ENCODE assay signal across 17 cellular contexts in the genomic region with DNA sequence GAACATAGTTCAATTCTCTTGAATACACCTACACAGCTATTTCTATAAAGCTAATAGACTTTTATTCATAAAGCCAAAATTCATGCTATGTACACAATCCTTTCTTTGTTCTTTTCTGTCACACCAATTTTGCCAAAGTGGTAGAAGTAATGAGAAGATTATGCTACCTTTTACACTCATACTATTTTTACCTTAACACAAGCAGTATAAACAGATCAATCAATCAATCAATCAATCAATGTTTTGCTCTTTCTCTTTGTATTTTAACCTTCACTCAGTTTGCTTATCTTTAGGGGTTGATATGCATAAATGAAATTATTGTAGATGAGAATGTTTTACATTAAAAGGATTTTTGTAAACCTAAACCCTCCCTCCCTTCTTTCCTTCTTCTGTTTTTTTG.
DNase-seq lines count a peak whose midpoint lies in the region; TF ChIP-seq lines count a peak whose summit lies in the region.
"Had no signal": no experiment of that assay in that cellular context is flagged by ENCODE, and none has a peak within 500 bp of the region (broad histone marks: within the 10 kb centered on the region; RNA-seq: fewer than 3 reads in every experiment).

No MANE protein-coding gene starts in this region.

- peak overlapping the region; percentile 9; the same call in 1 of the 2 replicates for H3K27ac ChIP-seq in WERI-Rb-1
- no peak overlapping the region for H3K27ac ChIP-seq in neural cell (ENCODE audit: low read length)
- no peak overlapping the region for H3K27ac ChIP-seq in esophagus muscularis mucosa (replicated peaks in 1 of 4)
- H3K27ac ChIP-seq in caudate nucleus (ENCODE audit: low read depth, low read length) = no peak overlapping the region
- H3K27ac ChIP-seq: 22Rv1; A549; BLaER1 treated with 17β-estradiol and CSF1 and Interleukin-3, amounts not matched to agents 10 nM and 100 nM; C4-2B had no signal

- TF ChIP-seq CTCF in WERI-Rb-1 (IDR thresholded peaks at IDR 0.05; ENCODE audit: low read depth, low read length) (no peak), neural cell (IDR thresholded peaks at IDR 0.05; ENCODE audit: poor library complexity, severe bottlenecking) (no peak), esophagus muscularis mucosa (IDR thresholded peaks at IDR 0.05) (no peak)

- H3K36me3 ChIP-seq in WERI-Rb-1 = no peaks in the 10 kb centered on the region
- H3K36me3 ChIP-seq in neural cell (ENCODE audit: insufficient read depth, low read length) = no peaks in the 10 kb centered on the region
- no peaks in the 10 kb centered on the region for H3K36me3 ChIP-seq in esophagus muscularis mucosa
- H3K36me3 ChIP-seq: BLaER1 treated with 17β-estradiol and CSF1 and Interleukin-3, amounts not matched to agents 10 nM and 100 nM had no signal

- H3K4me1 ChIP-seq in esophagus muscularis mucosa = no peaks in the 10 kb centered on the region
- H3K4me1 ChIP-seq: A549; BLaER1 treated with 17β-estradiol and CSF1 and Interleukin-3, amounts not matched to agents 10 nM and 100 nM had no signal

- no peaks in the 10 kb centered on the region for H3K9me3 ChIP-seq in WERI-Rb-1 (ENCODE audit: severe bottlenecking)
- H3K9me3 ChIP-seq in neural cell (ENCODE audit: low read length) = no peaks in the 10 kb centered on the region
- H3K9me3 ChIP-seq in esophagus muscularis mucosa = no peaks in the 10 kb centered on the region
- H3K9me3 ChIP-seq: A549; BLaER1 treated with 17β-estradiol and CSF1 and Interleukin-3, amounts not matched to agents 10 nM and 100 nM; Caco-2 had no signal

- POLR2A ChIA-PET in HEK293T (lab: Yijun Ruan, JAX) = no interaction called here

- intact Hi-C loops in esophagus muscularis mucosa (cut with DNase I) = no loop called here

- DNase-seq in HEK293T (ENCODE audit: extremely low spot score) = no peak
- no peak for DNase-seq in WERI-Rb-1
- DNase-seq in esophagus muscularis mucosa (ENCODE audit: extremely low spot score) = no peak
- no peak for DNase-seq in caudate nucleus (lab: John Stamatoyannopoulos, UW)
- no peak for DNase-seq in globus pallidus (ENCODE audit: low spot score)
- DNase-seq: AML-193; Caco-2; Calu3; CD4-positive, alpha-beta T cell; CD8-positive, alpha-beta T cell; DMS79 treated with DMSO at 0.1 percent for 48 hours; GF-D8 had no signal

- CTCF ChIA-PET in HEK293T (lab: Yijun Ruan, JAX) = no interaction called here

- H3K9me2 ChIP-seq in neural cell (ENCODE audit: insufficient read depth, low read length) = no peaks in the 10 kb centered on the region

- H4K20me1 ChIP-seq in neural cell (ENCODE audit: insufficient read depth) = no peaks in the 10 kb centered on the region
- H4K20me1 ChIP-seq: BLaER1 treated with 17β-estradiol and CSF1 and Interleukin-3, amounts not matched to agents 10 nM and 100 nM had no signal

- TF ChIP-seq RAD21 in neural cell (conservative IDR thresholded peaks at IDR 0.05) = no peak

- no peak overlapping the region for H3K9ac ChIP-seq in neural cell (ENCODE audit: low read length)
- H3K9ac ChIP-seq: BLaER1 treated with 17β-estradiol and CSF1 and Interleukin-3, amounts not matched to agents 10 nM and 100 nM had no signal

- TF ChIP-seq POLR2A in esophagus muscularis mucosa (IDR thresholded peaks at IDR 0.05; ENCODE audit: low read depth) = no peak

- no peaks in the 10 kb centered on the region for H3F3A ChIP-seq in neural cell (ENCODE audit: insufficient read depth, low read length, poor library complexity, severe bottlenecking)

- no peak overlapping the region for H2AFZ ChIP-seq in neural cell (ENCODE audit: low read depth, low read length)

- H3K4me2 ChIP-seq in neural cell (ENCODE audit: low read length) = no peak overlapping the region
- H3K4me2 ChIP-seq: A549; BLaER1 treated with 17β-estradiol and CSF1 and Interleukin-3, amounts not matched to agents 10 nM and 100 nM had no signal

- H3K4me3 ChIP-seq in WERI-Rb-1 (ENCODE audit: low read depth, low read length) (peak overlapping the region; percentile 9; the same call in 1 of the 2 replicates), neural cell (ENCODE audit: low read length) (no peak overlapping the region), esophagus muscularis mucosa (no peak overlapping the region)
- H3K4me3 ChIP-seq: A549; BLaER1 treated with 17β-estradiol and CSF1 and Interleukin-3, amounts not matched to agents 10 nM and 100 nM had no signal

- H3K27me3 ChIP-seq in WERI-Rb-1 (ENCODE audit: insufficient read depth, low read depth, severe bottlenecking) (no peaks in the 10 kb centered on the region), neural cell (ENCODE audit: insufficient read depth, low read depth, low read length) (no peaks in the 10 kb centered on the region), esophagus muscularis mucosa (no peaks in the 10 kb centered on the region)
- H3K27me3 ChIP-seq: BLaER1 treated with 17β-estradiol and CSF1 and Interleukin-3, amounts not matched to agents 10 nM and 100 nM had no signal

- H3K79me2 ChIP-seq in neural cell (replicated peaks; ENCODE audit: insufficient read depth, low read length) = no peaks in the 10 kb centered on the region

- TF ChIP-seq EP300 in neural cell (conservative IDR thresholded peaks at IDR 0.05; ENCODE audit: poor library complexity, severe bottlenecking) (peak; percentile 93), esophagus muscularis mucosa (IDR thresholded peaks at IDR 0.05) (no peak)

TF ChIP-seq in HEK293T, 16 proteins besides CTCF, POLR2A, EP300 and RAD21:
- no peak for TF ChIP-seq FOXM1 (IDR thresholded peaks at IDR 0.05; ENCODE audit: borderline replicate concordance)
- TF ChIP-seq CTBP1 (IDR thresholded peaks at IDR 0.05; ENCODE audit: borderline replicate concordance) = no peak
- TF ChIP-seq LEF1 (IDR thresholded peaks at IDR 0.05; ENCODE audit: borderline replicate concordance) = no peak
- TF ChIP-seq, protein P1, sequence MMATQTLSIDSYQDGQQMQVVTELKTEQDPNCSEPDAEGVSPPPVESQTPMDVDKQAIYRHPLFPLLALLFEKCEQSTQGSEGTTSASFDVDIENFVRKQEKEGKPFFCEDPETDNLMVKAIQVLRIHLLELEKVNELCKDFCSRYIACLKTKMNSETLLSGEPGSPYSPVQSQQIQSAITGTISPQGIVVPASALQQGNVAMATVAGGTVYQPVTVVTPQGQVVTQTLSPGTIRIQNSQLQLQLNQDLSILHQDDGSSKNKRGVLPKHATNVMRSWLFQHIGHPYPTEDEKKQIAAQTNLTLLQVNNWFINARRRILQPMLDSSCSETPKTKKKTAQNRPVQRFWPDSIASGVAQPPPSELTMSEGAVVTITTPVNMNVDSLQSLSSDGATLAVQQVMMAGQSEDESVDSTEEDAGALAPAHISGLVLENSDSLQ (IDR thresholded peaks at IDR 0.05) = peak; percentile 19; the same call in 1 of the 2 replicates
- TF ChIP-seq FOXK2 (IDR thresholded peaks at IDR 0.05) = no peak

TF ChIP-seq in neural cell, 6 proteins besides CTCF, POLR2A, EP300 and RAD21:
- TF ChIP-seq, protein P2, sequence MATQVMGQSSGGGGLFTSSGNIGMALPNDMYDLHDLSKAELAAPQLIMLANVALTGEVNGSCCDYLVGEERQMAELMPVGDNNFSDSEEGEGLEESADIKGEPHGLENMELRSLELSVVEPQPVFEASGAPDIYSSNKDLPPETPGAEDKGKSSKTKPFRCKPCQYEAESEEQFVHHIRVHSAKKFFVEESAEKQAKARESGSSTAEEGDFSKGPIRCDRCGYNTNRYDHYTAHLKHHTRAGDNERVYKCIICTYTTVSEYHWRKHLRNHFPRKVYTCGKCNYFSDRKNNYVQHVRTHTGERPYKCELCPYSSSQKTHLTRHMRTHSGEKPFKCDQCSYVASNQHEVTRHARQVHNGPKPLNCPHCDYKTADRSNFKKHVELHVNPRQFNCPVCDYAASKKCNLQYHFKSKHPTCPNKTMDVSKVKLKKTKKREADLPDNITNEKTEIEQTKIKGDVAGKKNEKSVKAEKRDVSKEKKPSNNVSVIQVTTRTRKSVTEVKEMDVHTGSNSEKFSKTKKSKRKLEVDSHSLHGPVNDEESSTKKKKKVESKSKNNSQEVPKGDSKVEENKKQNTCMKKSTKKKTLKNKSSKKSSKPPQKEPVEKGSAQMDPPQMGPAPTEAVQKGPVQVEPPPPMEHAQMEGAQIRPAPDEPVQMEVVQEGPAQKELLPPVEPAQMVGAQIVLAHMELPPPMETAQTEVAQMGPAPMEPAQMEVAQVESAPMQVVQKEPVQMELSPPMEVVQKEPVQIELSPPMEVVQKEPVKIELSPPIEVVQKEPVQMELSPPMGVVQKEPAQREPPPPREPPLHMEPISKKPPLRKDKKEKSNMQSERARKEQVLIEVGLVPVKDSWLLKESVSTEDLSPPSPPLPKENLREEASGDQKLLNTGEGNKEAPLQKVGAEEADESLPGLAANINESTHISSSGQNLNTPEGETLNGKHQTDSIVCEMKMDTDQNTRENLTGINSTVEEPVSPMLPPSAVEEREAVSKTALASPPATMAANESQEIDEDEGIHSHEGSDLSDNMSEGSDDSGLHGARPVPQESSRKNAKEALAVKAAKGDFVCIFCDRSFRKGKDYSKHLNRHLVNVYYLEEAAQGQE (IDR thresholded peaks at IDR 0.05; ENCODE audit: borderline replicate concordance) = no peak
- TF ChIP-seq TAF1 (IDR thresholded peaks at IDR 0.05; ENCODE audit: low read depth) = no peak
- TF ChIP-seq SMC3 (conservative IDR thresholded peaks at IDR 0.05; ENCODE audit: poor library complexity) = no peak
- TF ChIP-seq EZH2 (IDR thresholded peaks at IDR 0.05; ENCODE audit: borderline replicate concordance, insufficient read depth, low read length, poor library complexity, severe bottlenecking) = no peak
- peak; percentile 69 for TF ChIP-seq POLR2AphosphoS5 (IDR thresholded peaks at IDR 0.05)
